16 cellular contexts compared by ENCODE assay signal in genomic region chr17:41455236-41455635, GRCh38. TPM values are rescaled to one million over a fixed set of nuclear protein-coding genes. Genes with fewer than 3 reads are reported as not detected.
"Had no signal": no experiment of that assay in that cellular context is flagged by ENCODE, and none has a peak within 500 bp of the region (broad histone marks: within the 10 kb centered on the region; RNA-seq: fewer than 3 reads in every experiment).

No MANE protein-coding gene starts in this region.

- DNase-seq: activated CD4-positive, alpha-beta T cell treated with anti-CD3 and anti-CD28 coated beads, Interleukin-2, amount 10 ng/mL, durations not matched to agents 7 days and 5 days; activated CD8-positive, alpha-beta memory T cell treated with anti-CD3 and anti-CD28 coated beads, Interleukin-2, amount 50 U/mL, for 48 hours; aorta; dorsolateral prefrontal cortex; endodermal cell; foreskin melanocyte; head of caudate nucleus; nephron progenitor cell; right lobe of liver; spleen; testis; upper lobe of left lung had no signal

- H3K27ac ChIP-seq: dorsolateral prefrontal cortex, prostate gland, right lobe of liver, spleen, testis, upper lobe of left lung had no signal

- H3K4me3 ChIP-seq: dorsolateral prefrontal cortex, prostate gland, right lobe of liver, spleen, testis, upper lobe of left lung had no signal

- H3K36me3 ChIP-seq: prostate gland, right lobe of liver, spleen, upper lobe of left lung had no signal

- ATAC-seq: right lobe of liver had no signal

- H3K27me3 ChIP-seq: right lobe of liver, testis, upper lobe of left lung had no signal

- H3K9me3 ChIP-seq: prostate gland, right lobe of liver, testis, upper lobe of left lung had no signal

- H3K4me1 ChIP-seq: prostate gland, right lobe of liver, spleen, testis, upper lobe of left lung had no signal

RNA-seq across cellular contexts. Expression of gene KRT32, which starts 11.9 kb away (rescaled TPM):
- total RNA-seq: activated CD4-positive, alpha-beta T cell treated with anti-CD3 and anti-CD28 coated beads, Interleukin-2, amount 10 ng/mL, durations not matched to agents 7 days and 5 days; aorta; dorsolateral prefrontal cortex; endodermal cell; omental fat pad; prostate gland; right lobe of liver; spleen; upper lobe of left lung had no signal
- polyA plus RNA-seq: aorta, spleen had no signal

RNA-seq across cellular contexts. Expression of gene KRT38, which starts 14.5 kb away (rescaled TPM):
- total RNA-seq: activated CD4-positive, alpha-beta T cell treated with anti-CD3 and anti-CD28 coated beads, Interleukin-2, amount 10 ng/mL, durations not matched to agents 7 days and 5 days; aorta; dorsolateral prefrontal cortex; endodermal cell; omental fat pad; prostate gland; right lobe of liver; testis; upper lobe of left lung had no signal
- polyA plus RNA-seq: aorta, spleen had no signal

RNA-seq across cellular contexts. Expression of gene KRT35, which starts 25.7 kb away (rescaled TPM):
- total RNA-seq: activated CD4-positive, alpha-beta T cell treated with anti-CD3 and anti-CD28 coated beads, Interleukin-2, amount 10 ng/mL, durations not matched to agents 7 days and 5 days; aorta; dorsolateral prefrontal cortex; endodermal cell; omental fat pad; prostate gland; right lobe of liver; testis; upper lobe of left lung had no signal
- polyA plus RNA-seq: aorta, esophagus had no signal

RNA-seq across cellular contexts. Expression of gene KRT37, which starts 30.9 kb away (rescaled TPM):
- total RNA-seq: activated CD4-positive, alpha-beta T cell treated with anti-CD3 and anti-CD28 coated beads, Interleukin-2, amount 10 ng/mL, durations not matched to agents 7 days and 5 days; aorta; dorsolateral prefrontal cortex; endodermal cell; lower leg skin; omental fat pad; prostate gland; right lobe of liver; spleen; testis; upper lobe of left lung had no signal
- polyA plus RNA-seq: aorta, esophagus, spleen had no signal

RNA-seq across cellular contexts. Expression of gene KRT36, which starts 34.5 kb away (rescaled TPM):
- total RNA-seq: activated CD4-positive, alpha-beta T cell treated with anti-CD3 and anti-CD28 coated beads, Interleukin-2, amount 10 ng/mL, durations not matched to agents 7 days and 5 days; aorta; dorsolateral prefrontal cortex; endodermal cell; omental fat pad; prostate gland; right lobe of liver; upper lobe of left lung had no signal
